Comparison of ENCODE assay signal across 13 cellular contexts in the genomic region with DNA sequence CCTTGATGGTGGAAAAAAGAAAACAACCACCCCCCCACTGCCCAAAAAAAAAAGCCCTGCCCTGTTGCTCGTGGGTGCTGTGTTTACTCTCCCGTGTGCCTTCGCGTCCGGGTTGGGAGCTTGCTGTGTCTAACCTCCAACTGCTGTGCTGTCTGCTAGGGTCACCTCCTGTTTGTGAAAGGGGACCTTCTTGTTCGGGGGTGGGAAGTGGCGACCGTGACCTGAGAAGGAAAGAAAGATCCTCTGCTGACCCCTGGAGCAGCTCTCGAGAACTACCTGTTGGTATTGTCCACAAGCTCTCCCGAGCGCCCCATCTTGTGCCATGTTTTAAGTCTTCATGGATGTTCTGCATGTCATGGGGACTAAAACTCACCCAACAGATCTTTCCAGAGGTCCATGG. TPM values are rescaled to one million over a fixed set of nuclear protein-coding genes. Genes with fewer than 3 reads are reported as not detected.
DNase-seq lines count a peak whose midpoint lies in the region; ATAC-seq, FAIRE-seq and TF ChIP-seq lines count a peak whose summit lies in the region.
"Had no signal": no experiment of that assay in that cellular context is flagged by ENCODE, and none has a peak within 500 bp of the region (broad histone marks: within the 10 kb centered on the region; RNA-seq: fewer than 3 reads in every experiment).

No MANE protein-coding gene starts in this region.

- H4K20me1 ChIP-seq in HepG2 (ENCODE audit: insufficient read depth, low read length), result no peaks in the 10 kb centered on the region
- no peaks in the 10 kb centered on the region for H4K20me1 ChIP-seq in OCI-LY1 (ENCODE audit: insufficient read depth, low read length)

- no peaks in the 10 kb centered on the region for H3K9me2 ChIP-seq in OCI-LY1 (ENCODE audit: low read depth, low read length)

- BruUV-seq in HepG2 (replicated peaks; lab: Mats Ljungman, UMichigan), result no TSS peak

- CTCF ChIA-PET in HepG2 (lab: Yijun Ruan, JAX; ENCODE audit: low intra/inter-chr PET ratio, low total read pairs), result interaction anchor here (1.6 to 1.8 kb wide), 2 partner anchors 31 to 67 kb away, joined by 4 to 17 read pairs; no protein-coding TSS in a partner anchor

- in situ Hi-C loops in HepG2 (cut with HindIII; ENCODE audit: extremely low pct_ligation_motif_present, low pct_unique_long_range_greater_than_20kb), result no loop called here

- TF ChIP-seq RAD21 in HepG2 (CRISPR knock-in tag; IDR thresholded peaks at IDR 0.05), result no peak

- no peak overlapping the region for H3K27ac ChIP-seq in HepG2 (ENCODE audit: extremely low read length, insufficient read depth, low read length)
- H3K27ac ChIP-seq in right lobe of liver, result no peak overlapping the region
- H3K27ac ChIP-seq in OCI-LY1 (ENCODE audit: low read depth, low read length, poor library complexity, severe bottlenecking), result no peak overlapping the region
- no peak overlapping the region for H3K27ac ChIP-seq in gastroesophageal sphincter
- no peak overlapping the region for H3K27ac ChIP-seq in upper lobe of right lung
- H3K27ac ChIP-seq: coronary artery, heart left ventricle had no signal

- TF ChIP-seq POLR2A in HepG2 (IDR thresholded peaks at IDR 0.05; ENCODE audit: insufficient read depth in 1 of 2, low read depth in 2 of 2, low read length in 2 of 2) (no peak), right lobe of liver (IDR thresholded peaks at IDR 0.05) (no peak), gastroesophageal sphincter (IDR thresholded peaks at IDR 0.05) (no peak)

- peak; percentile 56 for FAIRE-seq in HepG2 (lab: Jason Lieb, UNC)

- H3K9me3 ChIP-seq in HepG2 (ENCODE audit: low read length) (no peaks in the 10 kb centered on the region), right lobe of liver (no peaks in the 10 kb centered on the region), OCI-LY1 (ENCODE audit: low read length) (no peaks in the 10 kb centered on the region), gastroesophageal sphincter (no peaks in the 10 kb centered on the region), upper lobe of right lung (no peaks in the 10 kb centered on the region)
- H3K9me3 ChIP-seq: heart left ventricle had no signal

- POLR2A ChIA-PET in HepG2 (lab: Yijun Ruan, JAX), result no interaction called here

- no peaks in the 10 kb centered on the region for H3K79me2 ChIP-seq in HepG2 (ENCODE audit: insufficient read depth, low read length)
- no peaks in the 10 kb centered on the region for H3K79me2 ChIP-seq in OCI-LY1 (ENCODE audit: insufficient read depth, low read length)

- no peak overlapping the region for H2AFZ ChIP-seq in HepG2 (ENCODE audit: low read length)
- no peak overlapping the region for H2AFZ ChIP-seq in OCI-LY1 (ENCODE audit: low read length)

- no peaks in the 10 kb centered on the region for H3F3A ChIP-seq in OCI-LY1 (ENCODE audit: insufficient read depth, low read length)

- H3K4me1 ChIP-seq in HepG2 (ENCODE audit: insufficient read depth, low read length), result peaks cover 37% of the 10 kb centered on the region
- no peaks in the 10 kb centered on the region for H3K4me1 ChIP-seq in right lobe of liver
- no peaks in the 10 kb centered on the region for H3K4me1 ChIP-seq in OCI-LY1 (ENCODE audit: insufficient read depth, low read length, severe bottlenecking)
- no peaks in the 10 kb centered on the region for H3K4me1 ChIP-seq in gastroesophageal sphincter
- no peaks in the 10 kb centered on the region for H3K4me1 ChIP-seq in upper lobe of right lung
- H3K4me1 ChIP-seq: heart left ventricle had no signal

- H3K9ac ChIP-seq in HepG2 (ENCODE audit: insufficient read depth, low read depth, low read length) (no peak overlapping the region), OCI-LY1 (ENCODE audit: low read length) (no peak overlapping the region)

- H3K4me3 ChIP-seq in HepG2 (replicated peaks in 1 of 3; ENCODE audit: insufficient read depth in 1 of 3, low read depth in 2 of 3, low read length in 3 of 3) (peak overlapping the region in 1 of 3 experiments; percentile 14; a peak in 1 of 6 replicates), right lobe of liver (no peak overlapping the region), OCI-LY1 (ENCODE audit: low read depth, low read length, poor library complexity, severe bottlenecking) (no peak overlapping the region), gastroesophageal sphincter (no peak overlapping the region), upper lobe of right lung (no peak overlapping the region)
- H3K4me3 ChIP-seq: coronary artery, heart left ventricle had no signal

- DNase-seq in HepG2 (ENCODE audit: low spot score) (peak; percentile 33), right lobe of liver (no peak), upper lobe of right lung (peak; percentile 42), NCI-H510A (lab: John Stamatoyannopoulos, UW) (no peak), NCI-H2081 (lab: John Stamatoyannopoulos, UW) (no peak)
- DNase-seq: heart left ventricle; NCI-H187; SHP77; stimulated activated CD4-positive, alpha-beta T cell treated with anti-CD3 and anti-CD28 coated beads, Interleukin-2, amount 100 ng/mL, for 48 hours had no signal

- H3K4me2 ChIP-seq in HepG2 (ENCODE audit: low read depth, low read length) (peak overlapping the region; percentile 54), OCI-LY1 (ENCODE audit: low read length) (no peak overlapping the region)

- TF ChIP-seq CTCF in HepG2 (CRISPR knock-in tag; IDR thresholded peaks at IDR 0.05) (peak; percentile 57), right lobe of liver (IDR thresholded peaks at IDR 0.05) (no peak), OCI-LY1 (IDR thresholded peaks at IDR 0.05; ENCODE audit: low read length) (peak; percentile 19; the same call in 1 of the 2 replicates), gastroesophageal sphincter (IDR thresholded peaks at IDR 0.05) (peak in 3 of 4 experiments; percentile 9 to 48 (median 14)), upper lobe of right lung (IDR thresholded peaks at IDR 0.05) (no peak)

- 7% methylated on average over 11 of the region's 11 CpGs for WGBS in HepG2 (ENCODE audit: low lambda C conversion rate)
- 22% methylated on average over 8 of the region's 11 CpGs for WGBS in right lobe of liver (ENCODE audit: insufficient coverage, low coverage, low lambda C conversion rate, missing lambda C conversion rate)
- 24 to 55% methylated on average over 3 to 11 of the region's 11 CpGs for WGBS in gastroesophageal sphincter (ENCODE audit: low coverage in 1 of 2), 2 donors

- H3K27me3 ChIP-seq in HepG2 (ENCODE audit: control insufficient read depth in 1 of 2, insufficient read depth in 2 of 2, low read length in 2 of 2) (peaks cover 10 to 71% of the 10 kb centered on the region in 2 experiments), right lobe of liver (no peaks in the 10 kb centered on the region), OCI-LY1 (ENCODE audit: insufficient read depth, low read length) (no peaks in the 10 kb centered on the region; the same call in 1 of the 2 replicates), gastroesophageal sphincter (peaks cover 61% of the 10 kb centered on the region), upper lobe of right lung (no peaks in the 10 kb centered on the region)

- intact Hi-C loops in HepG2 (cut with micrococcal nuclease; ENCODE audit: unreplicated experiment), result loop anchor here (1.0 kb wide), 1 partner anchor 31 kb away; no protein-coding TSS in a partner anchor
- intact Hi-C loops in right lobe of liver (cut with DNase I), result no loop called here
- intact Hi-C loops in upper lobe of right lung (cut with DNase I), result no loop called here

- H3K36me3 ChIP-seq in HepG2 (replicated peaks in 1 of 2; ENCODE audit: control insufficient read depth in 1 of 2, insufficient read depth in 2 of 2, low read length in 2 of 2), result no peaks in the 10 kb centered on the region
- no peaks in the 10 kb centered on the region for H3K36me3 ChIP-seq in right lobe of liver
- H3K36me3 ChIP-seq in OCI-LY1 (ENCODE audit: insufficient read depth, low read length), result no peaks in the 10 kb centered on the region
- no peaks in the 10 kb centered on the region for H3K36me3 ChIP-seq in gastroesophageal sphincter
- H3K36me3 ChIP-seq in upper lobe of right lung, result no peaks in the 10 kb centered on the region
- H3K36me3 ChIP-seq: heart left ventricle had no signal

- TF ChIP-seq EP300 in HepG2 (IDR thresholded peaks at IDR 0.05; ENCODE audit: low read depth in 2 of 2, low read length in 2 of 2) (no peak), HepG2 (CRISPR knock-in tag; IDR thresholded peaks at IDR 0.05; ENCODE audit: borderline replicate concordance) (no peak), gastroesophageal sphincter (IDR thresholded peaks at IDR 0.05) (no peak)

- ATAC-seq in HepG2 (0 out of 3 replicates have a peak, but pooled peaks have one; percentile 6), right lobe of liver (no peak), gastroesophageal sphincter (no peak), upper lobe of right lung (no peak), GM21423 (IDR thresholded peaks at IDR 0.05; ENCODE audit: unreplicated experiment) (no peak)

TF ChIP-seq in HepG2, 621 proteins besides CTCF, POLR2A, EP300 and RAD21 (continues in another document):
- no peak for TF ChIP-seq ZNF552 (CRISPR knock-in tag; IDR thresholded peaks at IDR 0.05; ENCODE audit: borderline replicate concordance)

RNA-seq across cellular contexts. Expression of gene MAL, which starts 28.0 kb away (rescaled TPM):
- total RNA-seq in HepG2 (2016; rRNA removed; fragmentation: Illumina TruSeq; extraction: Trizol), result not detected in 2 replicates
- total RNA-seq in HepG2 (2016; cell fraction: cytosol; rRNA removed; fragmentation: Illumina TruSeq; extraction: Trizol; ENCODE audit: low read depth), result not detected in 2 replicates
- total RNA-seq in HepG2 (2016; cell fraction: insoluble cytoplasmic fraction; rRNA removed; fragmentation: Illumina TruSeq; extraction: Trizol), result not detected in 2 replicates
- total RNA-seq in HepG2 (2016; cell fraction: membrane; rRNA removed; fragmentation: Illumina TruSeq; extraction: Trizol), result not detected in 2 replicates
- total RNA-seq in HepG2 (2016; cell fraction: nucleus; rRNA removed; fragmentation: Illumina TruSeq; extraction: Trizol), result not detected in 2 replicates
- not detected in 2 replicates for polyA plus RNA-seq in HepG2 (2011; rRNA removed)
- polyA plus RNA-seq in HepG2 (2011; cell fraction: cytosol; rRNA removed), result not detected in 2 replicates
- polyA plus RNA-seq in HepG2 (2011; cell fraction: nucleus; rRNA removed), result not detected in 2 replicates
- polyA plus RNA-seq in HepG2 (2012), result not detected in 2 replicates
- not detected in 2 replicates for polyA plus RNA-seq in HepG2 (2016; cell fraction: cytosol; fragmentation: Illumina TruSeq; extraction: Trizol; ENCODE audit: low read depth)
- polyA plus RNA-seq in HepG2 (2016; cell fraction: insoluble cytoplasmic fraction; fragmentation: Illumina TruSeq; extraction: Trizol; ENCODE audit: low read depth), result not detected in 2 replicates
- polyA plus RNA-seq in HepG2 (2016; cell fraction: membrane; fragmentation: Illumina TruSeq; extraction: Trizol; ENCODE audit: low read depth), result not detected in 2 replicates
- polyA plus RNA-seq in HepG2 (2016; cell fraction: nucleus; fragmentation: Illumina TruSeq; extraction: Trizol; ENCODE audit: insufficient read depth, low read depth), result not detected in 2 replicates
- polyA minus RNA-seq in HepG2 (2011; rRNA and poly(A)+ RNA removed; ENCODE audit: low replicate concordance), result not detected in 2 replicates
- not detected in 2 replicates for polyA minus RNA-seq in HepG2 (2011; cell fraction: cytosol; rRNA and poly(A)+ RNA removed)
- polyA minus RNA-seq in HepG2 (2011; cell fraction: nucleus; rRNA and poly(A)+ RNA removed), result not detected in 2 replicates
- total RNA-seq in right lobe of liver, result under 1 TPM in 1 of 6 experiments, not detected in 5; 0.24 TPM
- total RNA-seq in gastroesophageal sphincter, result 10 to 100 TPM; 21.3 to 39.8 (median 32.0) TPM
- total RNA-seq in upper lobe of right lung, result 21.2 TPM

Comparison
In these comparisons a context has a peak if more than half of its experiments do, and no peak if none do; other contexts are left out.
1. DNase-seq: peak in HepG2 (single experiment) and upper lobe of right lung (single experiment); none in right lobe of liver (0 of 3), NCI-H510A (single experiment) and NCI-H2081 (0 of 2).
2. CTCF ChIP-seq: peak in HepG2 (single experiment), OCI-LY1 (single experiment) and gastroesophageal sphincter (3 of 4); none in right lobe of liver (0 of 4) and upper lobe of right lung (single experiment).
3. RNA of gene MAL, which starts 28.0 kb away (total RNA-seq): 21.3 to 39.8 TPM in gastroesophageal sphincter and 21.2 TPM in upper lobe of right lung (single experiment); 0.24 TPM in right lobe of liver and not detected in HepG2; every median in the first group is over 10 times any median in the second.